Comparison of ENCODE assay signal across 8 cellular contexts in the genomic region with DNA sequence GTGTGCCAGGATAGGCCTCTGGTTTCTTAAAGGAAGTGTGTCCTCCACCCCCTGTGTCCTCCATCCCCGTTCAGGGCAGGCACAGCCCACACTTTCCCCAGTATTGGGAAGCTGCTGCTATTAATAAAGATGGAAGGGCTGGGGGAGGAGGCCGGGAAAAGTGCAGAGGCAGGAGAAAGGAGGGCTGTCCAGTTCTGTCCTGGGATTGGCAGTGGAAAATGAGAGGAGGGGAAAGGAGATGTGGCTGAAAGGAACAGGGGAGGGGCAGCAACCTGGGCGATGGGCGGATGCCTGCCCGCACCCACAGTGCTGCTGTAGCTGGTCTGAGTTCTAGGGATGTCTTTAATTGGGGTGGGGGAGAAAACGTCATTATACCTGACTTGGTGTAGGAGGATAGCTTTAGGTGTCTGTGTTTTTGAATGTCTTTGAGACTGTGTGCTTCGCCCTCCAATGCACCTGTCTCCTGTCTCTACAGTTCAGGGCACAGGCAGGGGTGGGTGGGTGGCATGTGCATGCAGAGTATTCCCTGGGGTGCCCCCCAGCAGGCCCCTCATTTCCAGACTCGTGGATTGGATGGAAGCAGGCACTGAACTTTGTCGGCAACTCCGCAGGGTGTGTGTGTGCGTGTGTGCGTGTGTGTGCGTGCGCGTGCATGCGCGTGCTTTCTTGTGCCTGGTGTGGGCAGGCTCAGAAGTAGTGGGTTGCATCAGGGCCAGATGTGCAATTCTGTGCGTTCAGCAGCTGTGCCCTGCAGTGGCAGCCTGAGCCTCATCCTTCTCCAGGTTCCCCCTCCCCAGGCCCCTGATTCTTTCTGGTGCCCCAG. TPM values are rescaled to one million over a fixed set of nuclear protein-coding genes. Genes with fewer than 3 reads are reported as not detected.
DNase-seq lines count a peak whose midpoint lies in the region; ATAC-seq, FAIRE-seq and TF ChIP-seq lines count a peak whose summit lies in the region.

No MANE protein-coding gene starts in this region.

- no peaks in the 10 kb centered on the region for H3K36me3 ChIP-seq in body of pancreas (replicated peaks in 1 of 2; ENCODE audit: insufficient read depth in 1 of 2, low read depth in 2 of 2)

- H3K4me1 ChIP-seq in body of pancreas = peaks cover 57% of the 10 kb centered on the region

- no peak for TF ChIP-seq CTCF in body of pancreas (IDR thresholded peaks at IDR 0.05)

- peak; percentile 92 for FAIRE-seq in GM12892 (lab: Jason Lieb, UNC)

- TF ChIP-seq POLR2A in GM12892 (IDR thresholded peaks at IDR 0.05; ENCODE audit: low read depth, low read length) = no peak
- peak; percentile 32; the same call in 1 of the 2 replicates for TF ChIP-seq POLR2A in Raji (IDR thresholded peaks at IDR 0.05; ENCODE audit: insufficient read depth, low read depth, low read length)
- TF ChIP-seq POLR2A in body of pancreas (IDR thresholded peaks at IDR 0.05) = no peak

- no peaks in the 10 kb centered on the region for H3K9me3 ChIP-seq in body of pancreas

- peak overlapping the region; percentile 95 to 100 (median 96) for H3K27ac ChIP-seq in body of pancreas

- DNase-seq in GM12892 (ENCODE audit: insufficient read length) (no peak), body of pancreas (peak in 3 of 4 donors; percentile 29 to 54 (median 40)), iris pigment epithelial cell (ENCODE audit: low read depth) (peak; percentile 48), hippocampal formation (lab: John Stamatoyannopoulos, UW) (no peak)
- DNase-seq in stimulated activated CD4-positive, alpha-beta T cell treated with anti-CD3 and anti-CD28 coated beads, Interleukin-12 subunit alpha, Interleukin-12 subunit beta, amount 100 ng/mL, for 48 hours (ENCODE audit: low read depth in 2 of 3, low spot score in 1 of 3) = peak in 2 of 3 donors; percentile 46 to 48

- ATAC-seq in body of pancreas (no peak), GM21529 (IDR thresholded peaks at IDR 0.05; ENCODE audit: unreplicated experiment) (no peak), HG02571 (IDR thresholded peaks at IDR 0.05; ENCODE audit: unreplicated experiment) (no peak)

- WGBS in body of pancreas, 2 donors = 10 to 20% methylated on average over 13 to 18 of the region's 18 CpGs

- no peaks in the 10 kb centered on the region for H3K27me3 ChIP-seq in body of pancreas

- H3K4me3 ChIP-seq in body of pancreas = peak overlapping the region in 1 of 2 donors; percentile 78

- intact Hi-C loops in body of pancreas (cut with DNase I) = no loop called here

RNA-seq across cellular contexts. Expression of a gene that starts 2.5 kb away (rescaled TPM):
- polyA plus RNA-seq in GM12892 (2012; ENCODE audit: missing spikeins) = 25.0 TPM
- 100 to 1,000 TPM; 121 to 156 TPM for total RNA-seq in body of pancreas

Comparison
In these comparisons a context has a peak if more than half of its experiments do, and no peak if none do; other contexts are left out.
1. DNase-seq: peak in body of pancreas (3 of 4), iris pigment epithelial cell (single experiment) and stimulated activated CD4-positive, alpha-beta T cell treated with anti-CD3 and anti-CD28 coated beads, Interleukin-12 subunit alpha, Interleukin-12 subunit beta, amount 100 ng/mL, for 48 hours (2 of 3); none in GM12892 (single experiment) and hippocampal formation (0 of 2).